ENCODE assay signal across 33 cellular contexts in genomic region chr5:90590170-90590569, GRCh38. TPM values are rescaled to one million over a fixed set of nuclear protein-coding genes. Genes with fewer than 3 reads are reported as not detected.
"Had no signal": no experiment of that assay in that cellular context is flagged by ENCODE, and none has a peak within 500 bp of the region (broad histone marks: within the 10 kb centered on the region; RNA-seq: fewer than 3 reads in every experiment).

No MANE protein-coding gene starts in this region.

- H3K27ac ChIP-seq: adrenal gland, body of pancreas, esophagus muscularis mucosa, foreskin keratinocyte, gastrocnemius medialis, heart left ventricle, VCaP had no signal

- H3K27me3 ChIP-seq: adrenal gland, body of pancreas, esophagus muscularis mucosa, foreskin keratinocyte, gastrocnemius medialis had no signal

- H3K4me1 ChIP-seq: adrenal gland, body of pancreas, esophagus muscularis mucosa, foreskin keratinocyte, gastrocnemius medialis, heart left ventricle had no signal

- H3K36me3 ChIP-seq: adrenal gland, esophagus muscularis mucosa, gastrocnemius medialis, heart left ventricle had no signal

- H3K4me3 ChIP-seq: adrenal gland, body of pancreas, esophagus muscularis mucosa, gastrocnemius medialis, heart left ventricle had no signal

- FAIRE-seq: colon had no signal

- H3K9me3 ChIP-seq: adrenal gland, body of pancreas, esophagus muscularis mucosa, gastrocnemius medialis, heart left ventricle had no signal

- DNase-seq: activated CD4-positive, alpha-beta memory T cell treated with anti-CD3 and anti-CD28 coated beads, Interleukin-2, amount 10 ng/mL, durations not matched to agents 7 days and 5 days; activated CD4-positive, alpha-beta T cell treated with anti-CD3 and anti-CD28 coated beads for 1 hour; activated CD4-positive, alpha-beta T cell treated with anti-CD3 and anti-CD28 coated beads for 4 hours; activated CD4-positive, alpha-beta T cell treated with anti-CD3 and anti-CD28 coated beads, Interleukin-2, amount 10 ng/mL, durations not matched to agents 7 days and 5 days; activated CD4-positive, alpha-beta T cell treated with anti-CD3 and anti-CD28 coated beads, Interleukin-2, amount 50 U/mL, for 4 hours; activated CD8-positive, alpha-beta memory T cell treated with anti-CD3 and anti-CD28 coated beads, Interleukin-2, amount 50 U/mL, for 48 hours; activated gamma-delta T cell; activated naive CD4-positive, alpha-beta T cell; activated naive CD4-positive, alpha-beta T cell treated with anti-CD3 and anti-CD28 coated beads, Interleukin-2, amount 50 U/mL, for 16 hours; activated naive CD8-positive, alpha-beta T cell treated with anti-CD3 and anti-CD28 coated beads for 36 hours; activated naive CD8-positive, alpha-beta T cell treated with anti-CD3 and anti-CD28 coated beads, Interleukin-2, amount 50 U/mL, for 24 hours; activated T-cell treated with anti-CD3 and anti-CD28 coated beads for 4 hours; activated T-cell treated with anti-CD3 and anti-CD28 coated beads, Interleukin-2, amount 50 U/mL, for 24 hours; activated T-cell treated with anti-CD3 and anti-CD28 coated beads, Interleukin-2, amount 50 U/mL, for 72 hours; adrenal gland; amygdala; aorta; body of pancreas; caudate nucleus; cortex of kidney; dermis blood vessel endothelial cell; effector CD4-positive, alpha-beta T cell; effector memory CD8-positive, alpha-beta T cell; erythroblast; foreskin keratinocyte; gastrocnemius medialis; glutamatergic neuron; heart left ventricle; T-helper 2 cell had no signal

- ATAC-seq: activated naive CD8-positive, alpha-beta T cell treated with anti-CD3 and anti-CD28 coated beads, Interleukin-2, amount 50 U/mL, for 24 hours; activated T-cell treated with anti-CD3 and anti-CD28 coated beads, Interleukin-2, amount 50 U/mL, for 72 hours; body of pancreas; effector memory CD8-positive, alpha-beta T cell; foreskin keratinocyte; gastrocnemius medialis; heart left ventricle; WTC11 had no signal

RNA-seq across cellular contexts. Expression of gene ADGRV1, which starts 31.6 kb away (rescaled TPM):
- total RNA-seq: activated CD4-positive, alpha-beta memory T cell treated with anti-CD3 and anti-CD28 coated beads, Interleukin-2, amount 10 ng/mL, durations not matched to agents 7 days and 5 days; activated CD4-positive, alpha-beta T cell treated with anti-CD3 and anti-CD28 coated beads, Interleukin-2, amount 10 ng/mL, durations not matched to agents 7 days and 5 days had no signal
- polyA plus RNA-seq: heart left ventricle had no signal
